8 cellular contexts compared by ENCODE assay signal in the genomic region with DNA sequence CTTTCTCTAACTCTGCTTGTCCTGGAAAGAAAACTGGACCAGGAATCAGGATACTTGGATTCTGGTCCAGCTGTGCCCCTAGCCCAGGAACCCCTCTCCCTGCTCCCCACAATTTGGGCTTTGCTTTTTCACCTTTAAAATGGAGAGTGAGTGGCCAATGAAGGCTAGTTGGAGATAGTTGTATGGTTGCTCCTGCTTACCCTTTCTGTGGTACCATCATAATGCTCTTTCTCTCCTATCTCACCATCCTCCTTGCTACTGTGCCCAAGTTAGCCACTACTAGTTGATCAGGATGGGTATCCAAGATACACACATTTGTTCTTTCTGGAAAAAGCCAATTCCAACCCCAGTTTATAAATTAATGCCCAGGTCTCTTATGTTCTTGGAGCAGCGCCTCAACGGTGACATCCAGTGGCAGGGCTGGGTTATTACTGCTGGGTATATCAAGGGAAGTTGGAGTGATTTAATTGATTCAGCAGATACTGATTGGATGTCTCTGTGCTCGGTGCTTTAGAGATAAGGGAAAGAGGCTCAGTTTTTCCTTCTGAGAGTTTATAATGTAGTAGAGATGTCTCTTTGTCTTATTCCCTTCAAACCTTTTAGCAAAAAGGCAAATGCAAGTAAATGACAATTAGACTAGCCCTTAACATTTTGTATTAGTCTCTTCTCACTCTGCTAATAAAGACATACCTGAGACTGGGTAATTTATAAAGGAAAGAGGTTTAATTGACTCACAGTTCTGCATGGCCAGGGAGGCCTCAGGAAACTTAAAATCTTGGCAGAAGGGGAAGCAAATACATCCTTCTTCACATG. TPM values are rescaled to one million over a fixed set of nuclear protein-coding genes. Genes with fewer than 3 reads are reported as not detected.
A peak's percentile ranks its signal among the peaks of the same experiment; 100 is the strongest.
DNase-seq lines count a peak whose midpoint lies in the region; ATAC-seq, FAIRE-seq and TF ChIP-seq lines count a peak whose summit lies in the region.

No MANE protein-coding gene starts in this region.

- 32% methylated on average over 3 of the region's 3 CpGs for WGBS in right cardiac atrium
- 5 to 38% (median 19%) methylated on average over 3 of the region's 3 CpGs for WGBS in small intestine, 3 donors

- no peak overlapping the region for H2AFZ ChIP-seq in Karpas-422 (ENCODE audit: low read length)

- ATAC-seq in GM18907 (IDR thresholded peaks at IDR 0.05; ENCODE audit: unreplicated experiment) (peak; percentile 63), T-helper 17 cell (peak; percentile 90), right cardiac atrium (peak; percentile 42 to 63), GM18505 (IDR thresholded peaks at IDR 0.05; ENCODE audit: unreplicated experiment) (no peak)

- H3K4me1 ChIP-seq in Karpas-422 (ENCODE audit: low read length) = no peaks in the 10 kb centered on the region
- no peaks in the 10 kb centered on the region for H3K4me1 ChIP-seq in right cardiac atrium (ENCODE audit: control insufficient read depth, insufficient read depth, low read length)
- H3K4me1 ChIP-seq in small intestine (ENCODE audit: control insufficient read depth in 2 of 2, insufficient read depth in 1 of 2, low read depth in 1 of 2, low read length in 1 of 2) = no peaks in the 10 kb centered on the region

- peaks cover 18% of the 10 kb centered on the region; the same call in 1 of the 2 replicates for H4K20me1 ChIP-seq in Karpas-422 (ENCODE audit: insufficient read depth, low read depth, low read length)

- H3K4me3 ChIP-seq in Karpas-422 (ENCODE audit: low read length) = no peak overlapping the region
- H3K4me3 ChIP-seq in right cardiac atrium (ENCODE audit: low read length) = no peak overlapping the region
- no peak overlapping the region for H3K4me3 ChIP-seq in small intestine (ENCODE audit: low read depth in 1 of 2, low read length in 2 of 2)

- no peak for FAIRE-seq in small intestine (lab: Jason Lieb, UNC)

- H3K36me3 ChIP-seq in Karpas-422 (ENCODE audit: insufficient read depth, low read length) = peaks cover 66% of the 10 kb centered on the region
- H3K36me3 ChIP-seq in small intestine (ENCODE audit: control insufficient read depth in 2 of 2, insufficient read depth in 2 of 2, low read length in 2 of 2) = peaks cover 22 to 41% of the 10 kb centered on the region in 2 donors

- H3K36me3 Mint-ChIP-seq in T-helper 17 cell (ENCODE audit: low read depth) = peaks cover 7% of the 10 kb centered on the region

- intact Hi-C loops in right cardiac atrium (cut with DNase I) = loop anchor here in 3 of 4 donors (2.0 to 10.0 kb wide), 4 partner anchors 57 to 161 kb away; a partner anchor contains a TSS

- peak overlapping the region; percentile 67 for H3K4me3 Mint-ChIP-seq in T-helper 17 cell

- TF ChIP-seq CTCF in AG09319 (IDR thresholded peaks at IDR 0.05; ENCODE audit: low read depth, low read length) = peak; percentile 94

- peaks cover 43% of the 10 kb centered on the region for H3K79me2 ChIP-seq in Karpas-422 (ENCODE audit: low read length)

- H3K4me1 Mint-ChIP-seq in T-helper 17 cell = peaks cover 28% of the 10 kb centered on the region

- no peaks in the 10 kb centered on the region for H3K27me3 Mint-ChIP-seq in T-helper 17 cell

- no peaks in the 10 kb centered on the region for H3K27me3 ChIP-seq in Karpas-422 (ENCODE audit: low read length)
- no peaks in the 10 kb centered on the region for H3K27me3 ChIP-seq in right cardiac atrium (ENCODE audit: control insufficient read depth, insufficient read depth)
- no peaks in the 10 kb centered on the region for H3K27me3 ChIP-seq in small intestine (ENCODE audit: control insufficient read depth in 2 of 2, insufficient read depth in 2 of 2, low read length in 2 of 2)

- no peak for TF ChIP-seq POLR2A in GM18505 (IDR thresholded peaks at IDR 0.05; ENCODE audit: borderline replicate concordance, extremely low read depth, insufficient read depth, insufficient read length)

- H3K27ac ChIP-seq in Karpas-422 (ENCODE audit: low read length) (no peak overlapping the region), right cardiac atrium (ENCODE audit: low read length) (no peak overlapping the region), small intestine (ENCODE audit: low read depth in 1 of 2, low read length in 1 of 2) (no peak overlapping the region)

- no peaks in the 10 kb centered on the region for H3K9me2 ChIP-seq in Karpas-422 (replicated peaks; ENCODE audit: insufficient read depth, low read length)

- no peaks in the 10 kb centered on the region for H3K9me3 ChIP-seq in Karpas-422 (ENCODE audit: low read length)
- H3K9me3 ChIP-seq in T-helper 17 cell (ENCODE audit: control insufficient read depth, low read length, poor library complexity, severe bottlenecking) = no peaks in the 10 kb centered on the region
- H3K9me3 ChIP-seq in right cardiac atrium (ENCODE audit: control insufficient read depth, low read length) = no peaks in the 10 kb centered on the region
- H3K9me3 ChIP-seq in small intestine (ENCODE audit: control insufficient read depth, low read depth) = no peaks in the 10 kb centered on the region

- no peak overlapping the region for H3K4me2 ChIP-seq in Karpas-422 (ENCODE audit: low read depth, low read length, poor library complexity, severe bottlenecking)

- H3K9ac ChIP-seq in Karpas-422 (ENCODE audit: low read length) = no peak overlapping the region

- peak overlapping the region; percentile 53 for H3K27ac Mint-ChIP-seq in T-helper 17 cell

- DNase-seq in AG09319 (ENCODE audit: extremely low read depth, low read depth) = peak; percentile 38
- DNase-seq in Karpas-422 = peak; percentile 80
- DNase-seq in T-helper 17 cell = peak; percentile 35 to 51 (median 41)
- peak; percentile 33 for DNase-seq in amniotic stem cell (lab: John Stamatoyannopoulos, UW)
- peak; percentile 44 to 81 (median 77) for DNase-seq in right cardiac atrium
- DNase-seq in small intestine = peak; percentile 75

RNA-seq across cellular contexts. Expression of a gene that starts 38.5 kb away (rescaled TPM):
- total RNA-seq in Karpas-422 (2014; rRNA removed; shearing (Covaris generic); ENCODE audit: low replicate concordance) = not detected in 2 replicates
- 10 to 100 TPM in 1 of 2 donors, 1 to 10 TPM in 1; 1.1 to 36.8 TPM for total RNA-seq in T-helper 17 cell
- 10 to 100 TPM; 12.7 to 34.6 (median 29.2) TPM for total RNA-seq in right cardiac atrium
- 23.0 TPM for polyA plus RNA-seq in right cardiac atrium
- polyA plus RNA-seq in small intestine = 10 to 100 TPM; 10.8 to 17.0 (median 13.2) TPM

RNA-seq across cellular contexts. Expression of a gene that starts 46.6 kb away (rescaled TPM):
- 64.3 and 74.8 TPM in 2 replicates for total RNA-seq in Karpas-422 (2014; rRNA removed; shearing (Covaris generic); ENCODE audit: low replicate concordance)
- total RNA-seq in T-helper 17 cell = 100 to 1,000 TPM; 109 to 111 TPM
- 10 to 100 TPM; 22.7 to 28.9 (median 27.3) TPM for total RNA-seq in right cardiac atrium
- 19.6 TPM for polyA plus RNA-seq in right cardiac atrium
- 10 to 100 TPM; 43.5 to 54.1 (median 46.1) TPM for polyA plus RNA-seq in small intestine

RNA-seq across cellular contexts. Expression of a gene that starts 56.7 kb away (rescaled TPM):
- total RNA-seq in Karpas-422 (2014; rRNA removed; shearing (Covaris generic); ENCODE audit: low replicate concordance) = 105 and 140 TPM in 2 replicates
- total RNA-seq in T-helper 17 cell = 100 to 1,000 TPM; 121 to 125 TPM
- total RNA-seq in right cardiac atrium = 100 to 1,000 TPM; 119 to 130 (median 124) TPM
- 43.9 TPM for polyA plus RNA-seq in right cardiac atrium
- polyA plus RNA-seq in small intestine = 10 to 100 TPM; 16.8 to 63.2 (median 22.8) TPM
